2 cellular contexts compared by ENCODE assay signal in genomic region chr12:76787689-76788088, GRCh38.
TF ChIP-seq lines count a peak whose summit lies in the region.

No MANE protein-coding gene starts in this region.

TF ChIP-seq in IMR-90, 13 proteins besides CTCF, POLR2A, EP300 and RAD21:
- TF ChIP-seq RCOR1 (IDR thresholded peaks at IDR 0.05; ENCODE audit: insufficient replicate concordance, low read length) (no peak), USF2 (IDR thresholded peaks at IDR 0.05; ENCODE audit: low read depth, low read length) (no peak), CHD1 (IDR thresholded peaks at IDR 0.05; ENCODE audit: low read depth, low read length) (no peak), CEBPB (IDR thresholded peaks at IDR 0.05; ENCODE audit: low read depth, low read length) (no peak), MAZ (IDR thresholded peaks at IDR 0.05; ENCODE audit: borderline replicate concordance, low read depth, low read length) (no peak), FOS (IDR thresholded peaks at IDR 0.05; ENCODE audit: low read depth, low read length) (no peak), RFX5 (IDR thresholded peaks at IDR 0.05; ENCODE audit: low read depth, low read length) (no peak), MXI1 (IDR thresholded peaks at IDR 0.05; ENCODE audit: borderline replicate concordance, low read depth, low read length) (no peak), MAFK (IDR thresholded peaks at IDR 0.05; ENCODE audit: low read depth, low read length) (no peak)

TF ChIP-seq in K562, 482 proteins besides CTCF, POLR2A, EP300 and RAD21:
- TF ChIP-seq XRCC5 (IDR thresholded peaks at IDR 0.05; ENCODE audit: low read depth, low read length) (no peak), ZNF12 (CRISPR knock-in tag; IDR thresholded peaks at IDR 0.05) (peak; percentile 92), ZNF121 (CRISPR knock-in tag; conservative IDR thresholded peaks at IDR 0.05) (peak; percentile 46; the same call in 1 of the 2 replicates)
